Comparison of ENCODE assay signal across 30 cellular contexts in the genomic region with DNA sequence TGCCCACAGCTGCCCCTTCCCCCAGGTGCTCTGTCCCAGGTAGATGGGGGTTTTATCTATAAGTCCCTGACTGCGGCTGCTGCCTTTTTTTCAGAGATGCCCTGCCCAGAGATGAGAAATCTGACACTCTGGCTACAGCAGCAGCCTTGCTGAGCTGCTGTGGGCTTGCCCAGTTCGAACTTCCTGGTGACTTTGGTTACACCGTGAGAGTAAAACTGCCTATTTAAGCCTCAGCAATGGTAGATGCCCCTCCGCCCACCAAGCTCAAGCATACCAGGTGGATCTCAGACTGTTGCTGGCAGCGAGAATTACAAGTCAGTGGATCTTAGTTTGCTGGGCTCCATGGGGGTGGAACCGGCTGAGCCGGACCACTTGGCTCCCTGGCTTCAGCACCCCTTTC. TPM values are rescaled to one million over a fixed set of nuclear protein-coding genes. Genes with fewer than 3 reads are reported as not detected.
DNase-seq lines count a peak whose midpoint lies in the region; ATAC-seq and TF ChIP-seq lines count a peak whose summit lies in the region.
"Had no signal": no experiment of that assay in that cellular context is flagged by ENCODE, and none has a peak within 500 bp of the region (broad histone marks: within the 10 kb centered on the region; RNA-seq: fewer than 3 reads in every experiment).

No MANE protein-coding gene starts in this region.

- H3K27ac ChIP-seq in left ventricle myocardium inferior (replicated peaks) (no peak overlapping the region), endodermal cell (ENCODE audit: low read depth, low read length) (no peak overlapping the region), iPS DF 6.9 (ENCODE audit: low read length) (no peak overlapping the region)
- H3K27ac ChIP-seq: RWPE1 had no signal

- no peak overlapping the region for H3K9ac ChIP-seq in endodermal cell (ENCODE audit: extremely low read depth, low read length, poor library complexity, severe bottlenecking)

- ATAC-seq in GM21529 (IDR thresholded peaks at IDR 0.05; ENCODE audit: unreplicated experiment), result no peak
- no peak for ATAC-seq in SK-N-SH treated with all-trans-retinoic acid at 6 μM for 48 hours
- no peak for ATAC-seq in HG02571 (IDR thresholded peaks at IDR 0.05; ENCODE audit: unreplicated experiment)
- ATAC-seq: GM12878, K562, Panc1 had no signal

- H3K4me3 Mint-ChIP-seq in endodermal cell, result no peak overlapping the region
- H3K4me3 Mint-ChIP-seq: HFFc6 had no signal

- no peak overlapping the region for H3K27ac Mint-ChIP-seq in endodermal cell
- H3K27ac Mint-ChIP-seq: HFFc6 had no signal

- H3K9me3 Mint-ChIP-seq in endodermal cell, result peaks cover 13% of the 10 kb centered on the region

- peaks cover 6% of the 10 kb centered on the region for H3K9me3 ChIP-seq in left ventricle myocardium inferior (replicated peaks)
- no peaks in the 10 kb centered on the region for H3K9me3 ChIP-seq in endodermal cell (ENCODE audit: control insufficient read depth, low read length)
- H3K9me3 ChIP-seq in iPS DF 6.9 (ENCODE audit: control insufficient read depth, insufficient read depth, low read length), result no peaks in the 10 kb centered on the region
- H3K9me3 ChIP-seq: HAP-1 had no signal

- no peaks in the 10 kb centered on the region for H3K36me3 Mint-ChIP-seq in endodermal cell (ENCODE audit: low read depth)

- H3K4me1 ChIP-seq in left ventricle myocardium inferior (no peaks in the 10 kb centered on the region), endodermal cell (ENCODE audit: control insufficient read depth, insufficient read depth, low read length) (no peaks in the 10 kb centered on the region), iPS DF 6.9 (ENCODE audit: control insufficient read depth, insufficient read depth, low read length) (no peaks in the 10 kb centered on the region)
- H3K4me1 ChIP-seq: HAP-1 had no signal

- TF ChIP-seq CTCF in left ventricle myocardium inferior (IDR thresholded peaks at IDR 0.05; ENCODE audit: borderline replicate concordance) (no peak), endodermal cell (conservative IDR thresholded peaks at IDR 0.05) (no peak)

- H3K4me3 ChIP-seq in left ventricle myocardium inferior, result no peak overlapping the region
- H3K4me3 ChIP-seq in endodermal cell (ENCODE audit: low read length), result no peak overlapping the region
- no peak overlapping the region for H3K4me3 ChIP-seq in iPS DF 6.9 (ENCODE audit: low read length)
- H3K4me3 ChIP-seq: GM12878, HAP-1, K562 had no signal

- H3K27me3 ChIP-seq in left ventricle myocardium inferior (ENCODE audit: low read depth) (no peaks in the 10 kb centered on the region), endodermal cell (ENCODE audit: control insufficient read depth, insufficient read depth, low read length, poor library complexity, severe bottlenecking) (no peaks in the 10 kb centered on the region), iPS DF 6.9 (ENCODE audit: control insufficient read depth, insufficient read depth, low read length) (no peaks in the 10 kb centered on the region)

- H3K36me3 ChIP-seq in left ventricle myocardium inferior (no peaks in the 10 kb centered on the region), endodermal cell (ENCODE audit: control insufficient read depth, insufficient read depth, low read length) (no peaks in the 10 kb centered on the region), iPS DF 6.9 (ENCODE audit: control insufficient read depth, insufficient read depth, low read length) (no peaks in the 10 kb centered on the region)
- H3K36me3 ChIP-seq: HAP-1 had no signal

- 69 to 84% methylated on average over 6 of the region's 7 CpGs for WGBS in endodermal cell (ENCODE audit: insufficient coverage in 1 of 2, insufficient read length in 1 of 2), 2 experiments
- no CpG with 5 or more reads among the region's 7 CpGs for WGBS in iPS DF 6.9 (ENCODE audit: insufficient coverage, insufficient read length)

- intact Hi-C loops in cardiac septum (cut with DNase I), result no loop called here
- intact Hi-C loops in left ventricle myocardium inferior (cut with micrococcal nuclease), result no loop called here

- DNase-seq in cardiac septum (ENCODE audit: low spot score) (peak; percentile 67), left ventricle myocardium inferior (no peak), endodermal cell (peak; percentile 60), iPS DF 6.9 (ENCODE audit: low read depth, low spot score) (peak; percentile 11), ureter (ENCODE audit: low spot score) (no peak)
- DNase-seq: 8988T, ACHN, DMS153, GDM1, HFFc6, Kasumi-1, NCI-H1092 treated with DMSO at 0.1 percent for 48 hours, NCI-H1436, NCI-H187, NCI-H2081 treated with DMSO at 0.1 percent for 48 hours, NCI-H526 treated with DMSO at 0.1 percent for 48 hours, SHP77 had no signal

- peaks cover 5% of the 10 kb centered on the region for H3K27me3 Mint-ChIP-seq in endodermal cell (ENCODE audit: insufficient read depth)

- no peaks in the 10 kb centered on the region for H3K4me1 Mint-ChIP-seq in endodermal cell

TF ChIP-seq in SK-N-SH treated with all-trans-retinoic acid at 6 μM for 48 hours, 23 proteins besides CTCF, POLR2A, EP300 and RAD21:
- TF ChIP-seq ZC3H10 (CRISPR knock-in tag; IDR thresholded peaks at IDR 0.05), result no peak
- no peak for TF ChIP-seq BACH2 (CRISPR knock-in tag; IDR thresholded peaks at IDR 0.05; ENCODE audit: borderline replicate concordance)
- TF ChIP-seq ZFP3 (CRISPR knock-in tag; IDR thresholded peaks at IDR 0.05), result no peak
- TF ChIP-seq SNAI2 (CRISPR knock-in tag; IDR thresholded peaks at IDR 0.05), result no peak
- TF ChIP-seq OSR1 (CRISPR knock-in tag; IDR thresholded peaks at IDR 0.05), result no peak

RNA-seq across cellular contexts. Expression of a gene that starts 56.8 kb away (rescaled TPM):
- not detected for total RNA-seq in cardiac septum
- total RNA-seq in left ventricle myocardium inferior, result not detected
- under 1 TPM in 1 of 2 donors, not detected in 1; 0.15 TPM for total RNA-seq in endodermal cell
- polyA plus RNA-seq in endodermal cell (2013, experiment 1 of 2), result not detected
- polyA plus RNA-seq in endodermal cell (2013, experiment 2 of 2), result not detected
- total RNA-seq in ureter, result not detected
- total RNA-seq: Daoy, GM12878, HFFc6, K562, M059J, OCI-LY7, SK-MEL-5 had no signal
- polyA plus RNA-seq: BJ, K562 had no signal

Comparison
In these comparisons a context has a peak if more than half of its experiments do, and no peak if none do; other contexts are left out.
1. DNase-seq: peak in cardiac septum (single experiment), endodermal cell (single experiment) and iPS DF 6.9 (single experiment); none in left ventricle myocardium inferior (single experiment) and ureter (single experiment).